In genomic region chr5:74352256-74352655, GRCh38 we compare ENCODE assay signal across 20 cellular contexts.
"Had no signal": no experiment of that assay in that cellular context is flagged by ENCODE, and none has a peak within 500 bp of the region (broad histone marks: within the 10 kb centered on the region; RNA-seq: fewer than 3 reads in every experiment).

No MANE protein-coding gene starts in this region.

- ATAC-seq: activated CD8-positive, alpha-beta T cell treated with anti-CD3 and anti-CD28 coated beads, Interleukin-2, amount 10 ng/mL, durations not matched to agents 7 days and 5 days had no signal

- H3K27ac ChIP-seq: brain microvascular endothelial cell, Peyer's patch, SJSA1 had no signal

- H3K36me3 ChIP-seq: brain microvascular endothelial cell, Peyer's patch, SJSA1 had no signal

- H3K4me3 ChIP-seq: Peyer's patch, SJSA1 had no signal

- H3K9me3 ChIP-seq: Peyer's patch, SJSA1 had no signal

- H3K27me3 ChIP-seq: brain microvascular endothelial cell, Peyer's patch, SJSA1 had no signal

- DNase-seq: activated CD4-positive, alpha-beta T cell treated with anti-CD3 and anti-CD28 coated beads for 48 hours; activated CD4-positive, alpha-beta T cell treated with anti-CD3 and anti-CD28 coated beads, Interleukin-2, amount 50 U/mL, for 4 hours; activated CD4-positive, CD25-positive, alpha-beta regulatory T cell treated with anti-CD3 and anti-CD28 coated beads, Interleukin-2, amount 50 U/mL, for 72 hours; activated CD8-positive, alpha-beta memory T cell treated with anti-CD3 and anti-CD28 coated beads, Interleukin-2, amount 50 U/mL, for 48 hours; activated CD8-positive, alpha-beta T cell treated with anti-CD3 and anti-CD28 coated beads, Interleukin-2, amount 10 ng/mL, durations not matched to agents 7 days and 5 days; activated effector memory CD4-positive, alpha-beta T cell treated with Interleukin-2 at 50 U/mL for 16 hours; activated naive CD4-positive, alpha-beta T cell; activated T-cell treated with anti-CD3 and anti-CD28 coated beads, Interleukin-2, amount 50 U/mL, for 1 hour; amygdala; brain microvascular endothelial cell; cerebellar nuclear complex; MM.1S; NCI-H1105; NCI-H1436; NCI-H1694 treated with DMSO at 0.1 percent for 48 hours; NCI-H2029 treated with DMSO at 0.1 percent for 48 hours; NCI-H510A treated with DMSO at 0.1 percent for 48 hours; Peyer's patch; SHP77 had no signal

- H3K4me1 ChIP-seq: Peyer's patch, SJSA1 had no signal
